1 cellular context compared by ENCODE assay signal in the genomic region with DNA sequence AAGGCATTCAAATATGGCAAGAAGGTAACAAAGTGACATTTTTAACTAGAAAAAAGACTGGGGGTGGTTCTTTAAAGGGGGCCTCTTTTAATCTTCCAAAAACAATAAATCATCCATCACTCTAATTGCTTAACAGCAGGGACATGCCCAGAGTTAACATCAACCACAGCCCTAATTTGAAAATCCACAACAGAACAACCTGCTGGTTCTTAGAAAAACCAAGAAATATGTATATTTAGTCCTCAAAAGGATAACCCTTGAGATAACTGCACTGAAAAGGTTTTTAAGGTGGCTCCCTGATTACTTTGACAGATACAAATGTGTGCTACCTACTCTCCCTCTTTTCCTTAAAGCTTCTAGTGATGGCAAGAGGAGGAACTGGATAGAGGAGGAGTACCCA.
TF ChIP-seq lines count a peak whose summit lies in the region.

No MANE protein-coding gene starts in this region.

TF ChIP-seq in HEK293T, 16 proteins besides CTCF, POLR2A, EP300 and RAD21:
- TF ChIP-seq, protein P1, sequence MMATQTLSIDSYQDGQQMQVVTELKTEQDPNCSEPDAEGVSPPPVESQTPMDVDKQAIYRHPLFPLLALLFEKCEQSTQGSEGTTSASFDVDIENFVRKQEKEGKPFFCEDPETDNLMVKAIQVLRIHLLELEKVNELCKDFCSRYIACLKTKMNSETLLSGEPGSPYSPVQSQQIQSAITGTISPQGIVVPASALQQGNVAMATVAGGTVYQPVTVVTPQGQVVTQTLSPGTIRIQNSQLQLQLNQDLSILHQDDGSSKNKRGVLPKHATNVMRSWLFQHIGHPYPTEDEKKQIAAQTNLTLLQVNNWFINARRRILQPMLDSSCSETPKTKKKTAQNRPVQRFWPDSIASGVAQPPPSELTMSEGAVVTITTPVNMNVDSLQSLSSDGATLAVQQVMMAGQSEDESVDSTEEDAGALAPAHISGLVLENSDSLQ (IDR thresholded peaks at IDR 0.05) = peak; percentile 48; the same call in 1 of the 2 replicates
- no peak for TF ChIP-seq FOXM1 (IDR thresholded peaks at IDR 0.05; ENCODE audit: borderline replicate concordance)
